Comparison of ENCODE assay signal across 10 cellular contexts in the genomic region with DNA sequence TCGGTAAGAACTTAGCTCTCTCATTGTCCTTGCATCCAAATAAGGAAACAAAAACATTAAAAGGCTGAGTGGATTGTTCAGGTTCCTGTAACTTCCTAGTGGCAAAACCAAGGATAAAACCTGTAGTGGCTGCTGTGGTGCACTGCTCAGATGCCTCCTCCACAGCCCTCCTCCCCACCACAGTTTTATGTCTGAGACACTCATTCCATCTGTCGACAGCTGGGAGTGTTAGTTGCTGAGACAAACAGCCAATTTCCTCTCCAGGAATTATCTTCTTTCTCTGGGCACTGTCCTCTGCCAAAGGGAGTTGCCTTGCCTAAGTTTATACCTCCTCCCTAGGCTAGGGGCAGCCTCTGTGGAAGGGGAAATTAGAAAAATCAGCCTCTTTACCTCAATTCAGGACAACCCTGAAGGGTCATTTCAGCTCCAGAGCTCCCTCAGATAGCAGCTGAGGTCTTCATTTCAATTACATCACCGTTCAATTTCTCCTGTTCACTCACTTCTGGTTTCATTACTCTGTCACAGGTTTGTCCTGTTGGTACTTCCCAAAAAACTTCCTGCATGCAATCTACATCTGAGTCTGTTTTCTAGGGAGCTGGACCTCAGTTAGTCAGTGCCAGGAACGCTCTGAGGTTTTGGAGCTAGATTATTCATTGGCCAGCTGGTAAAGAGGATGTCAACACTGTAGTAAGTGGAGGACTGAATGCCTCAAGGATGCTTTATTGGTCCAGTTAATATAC.
DNase-seq lines count a peak whose midpoint lies in the region; ATAC-seq and TF ChIP-seq lines count a peak whose summit lies in the region.
"Had no signal": no experiment of that assay in that cellular context is flagged by ENCODE, and none has a peak within 500 bp of the region (broad histone marks: within the 10 kb centered on the region; RNA-seq: fewer than 3 reads in every experiment).

No MANE protein-coding gene starts in this region.

- peak overlapping the region; percentile 38; the same call in 1 of the 2 replicates for H2AFZ ChIP-seq in GM23338

- no peaks in the 10 kb centered on the region for H3K4me1 Mint-ChIP-seq in GM23338

- 41 to 43% (median 42%) methylated on average over 4 of the region's 4 CpGs for WGBS in adrenal gland, 4 donors

- no peaks in the 10 kb centered on the region for H3K79me2 ChIP-seq in GM23338 (replicated peaks; ENCODE audit: insufficient read depth)

- no peak overlapping the region for H3K27ac Mint-ChIP-seq in GM23338

- H3K4me3 ChIP-seq in GM23338 = no peak overlapping the region
- H3K4me3 ChIP-seq in fibroblast of the aortic adventitia (ENCODE audit: low read depth, low read length) = no peak overlapping the region
- H3K4me3 ChIP-seq in adrenal gland = no peak overlapping the region

- intact Hi-C loops in posterior cingulate gyrus (cut with DNase I) = no loop called here
- intact Hi-C loops in adrenal gland (cut with DNase I) = no loop called here

- H3K27me3 ChIP-seq in GM23338 (ENCODE audit: insufficient read depth) (no peaks in the 10 kb centered on the region), adrenal gland (no peaks in the 10 kb centered on the region)

- no peaks in the 10 kb centered on the region for H3K27me3 Mint-ChIP-seq in GM23338 (ENCODE audit: insufficient read depth, low read depth, poor library complexity)

- TF ChIP-seq CTCF in GM23338 (conservative IDR thresholded peaks at IDR 0.05; ENCODE audit: low read depth in 2 of 2) = no peak
- TF ChIP-seq CTCF in fibroblast of the aortic adventitia (IDR thresholded peaks at IDR 0.05; ENCODE audit: insufficient read depth, low read length) = no peak
- TF ChIP-seq CTCF in adrenal gland (IDR thresholded peaks at IDR 0.05) = no peak

- H3K9me3 ChIP-seq in adrenal gland (replicated peaks in 1 of 3) = no peaks in the 10 kb centered on the region

- H3K4me3 Mint-ChIP-seq in GM23338 = no peak overlapping the region

- H3K36me3 ChIP-seq in GM23338 (ENCODE audit: insufficient read depth) (no peaks in the 10 kb centered on the region), adrenal gland (replicated peaks in 1 of 2) (no peaks in the 10 kb centered on the region)

- H3K9me2 ChIP-seq in GM23338 (ENCODE audit: insufficient read depth) = no peaks in the 10 kb centered on the region

- H3K4me1 ChIP-seq in GM23338 (ENCODE audit: insufficient read depth) (no peaks in the 10 kb centered on the region), adrenal gland (replicated peaks in 1 of 2) (no peaks in the 10 kb centered on the region)

- no peak for TF ChIP-seq POLR2A in adrenal gland (IDR thresholded peaks at IDR 0.05)

- H3K9me3 Mint-ChIP-seq in GM23338 = peaks cover 29% of the 10 kb centered on the region

- DNase-seq in GM23338 (ENCODE audit: low spot score) = peak; percentile 2
- DNase-seq in NCI-H524 (lab: John Stamatoyannopoulos, UW) = peak; percentile 87 to 91
- DNase-seq in fibroblast of the aortic adventitia (ENCODE audit: low read depth) = peak; percentile 59
- peak in 7 of 10 donors; percentile 12 to 83 (median 39) for DNase-seq in posterior cingulate gyrus
- DNase-seq in GF-D8 (lab: John Stamatoyannopoulos, UW) = no peak
- DNase-seq in stimulated activated CD4-positive, alpha-beta T cell treated with anti-CD3 and anti-CD28 coated beads, Interleukin-4, amount 100 ng/mL, for 24 hours = no peak
- DNase-seq in SW480 (ENCODE audit: low spot score) = no peak
- DNase-seq in adrenal gland = no peak
- DNase-seq: activated CD4-positive, alpha-beta T cell treated with anti-CD3 and anti-CD28 coated beads for 48 hours; NCI-H2081 treated with DMSO at 0.1 percent for 48 hours had no signal

- ATAC-seq in GM23338 = no peak

- no peaks in the 10 kb centered on the region for H3F3A ChIP-seq in GM23338 (replicated peaks; ENCODE audit: low read depth)

- peaks cover 18% of the 10 kb centered on the region for H3K36me3 Mint-ChIP-seq in GM23338 (ENCODE audit: low read depth)

- H3K4me2 ChIP-seq in GM23338 = no peak overlapping the region

- H3K27ac ChIP-seq in GM23338 (ENCODE audit: low read depth) (no peak overlapping the region), adrenal gland (no peak overlapping the region)

- H4K20me1 ChIP-seq in GM23338 (replicated peaks; ENCODE audit: insufficient read depth) = no peaks in the 10 kb centered on the region

TF ChIP-seq in GM23338, 12 proteins besides CTCF, POLR2A, EP300 and RAD21 (continues in another document):
- no peak for TF ChIP-seq EZH2phosphoT487 (IDR thresholded peaks at IDR 0.05; ENCODE audit: unreplicated experiment)
- TF ChIP-seq, protein P1, sequence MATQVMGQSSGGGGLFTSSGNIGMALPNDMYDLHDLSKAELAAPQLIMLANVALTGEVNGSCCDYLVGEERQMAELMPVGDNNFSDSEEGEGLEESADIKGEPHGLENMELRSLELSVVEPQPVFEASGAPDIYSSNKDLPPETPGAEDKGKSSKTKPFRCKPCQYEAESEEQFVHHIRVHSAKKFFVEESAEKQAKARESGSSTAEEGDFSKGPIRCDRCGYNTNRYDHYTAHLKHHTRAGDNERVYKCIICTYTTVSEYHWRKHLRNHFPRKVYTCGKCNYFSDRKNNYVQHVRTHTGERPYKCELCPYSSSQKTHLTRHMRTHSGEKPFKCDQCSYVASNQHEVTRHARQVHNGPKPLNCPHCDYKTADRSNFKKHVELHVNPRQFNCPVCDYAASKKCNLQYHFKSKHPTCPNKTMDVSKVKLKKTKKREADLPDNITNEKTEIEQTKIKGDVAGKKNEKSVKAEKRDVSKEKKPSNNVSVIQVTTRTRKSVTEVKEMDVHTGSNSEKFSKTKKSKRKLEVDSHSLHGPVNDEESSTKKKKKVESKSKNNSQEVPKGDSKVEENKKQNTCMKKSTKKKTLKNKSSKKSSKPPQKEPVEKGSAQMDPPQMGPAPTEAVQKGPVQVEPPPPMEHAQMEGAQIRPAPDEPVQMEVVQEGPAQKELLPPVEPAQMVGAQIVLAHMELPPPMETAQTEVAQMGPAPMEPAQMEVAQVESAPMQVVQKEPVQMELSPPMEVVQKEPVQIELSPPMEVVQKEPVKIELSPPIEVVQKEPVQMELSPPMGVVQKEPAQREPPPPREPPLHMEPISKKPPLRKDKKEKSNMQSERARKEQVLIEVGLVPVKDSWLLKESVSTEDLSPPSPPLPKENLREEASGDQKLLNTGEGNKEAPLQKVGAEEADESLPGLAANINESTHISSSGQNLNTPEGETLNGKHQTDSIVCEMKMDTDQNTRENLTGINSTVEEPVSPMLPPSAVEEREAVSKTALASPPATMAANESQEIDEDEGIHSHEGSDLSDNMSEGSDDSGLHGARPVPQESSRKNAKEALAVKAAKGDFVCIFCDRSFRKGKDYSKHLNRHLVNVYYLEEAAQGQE (IDR thresholded peaks at IDR 0.05; ENCODE audit: unreplicated experiment) = no peak
- no peak for TF ChIP-seq POLR2AphosphoS5 (IDR thresholded peaks at IDR 0.05; ENCODE audit: low read depth)
- TF ChIP-seq ZNF114 (CRISPR knock-in tag; IDR thresholded peaks at IDR 0.05) = no peak
- no peak for TF ChIP-seq CREB1 (CRISPR knock-in tag; IDR thresholded peaks at IDR 0.05; ENCODE audit: low read depth)
- TF ChIP-seq NANOG (IDR thresholded peaks at IDR 0.05; ENCODE audit: borderline replicate concordance) = no peak
- TF ChIP-seq ZNF331 (CRISPR knock-in tag; IDR thresholded peaks at IDR 0.05; ENCODE audit: low read depth) = no peak

Comparison
In these comparisons a context has a peak if more than half of its experiments do, and no peak if none do; other contexts are left out.
1. DNase-seq: peak in GM23338 (single experiment), NCI-H524 (2 of 2), fibroblast of the aortic adventitia (single experiment) and posterior cingulate gyrus (7 of 10); none in GF-D8 (single experiment), stimulated activated CD4-positive, alpha-beta T cell treated with anti-CD3 and anti-CD28 coated beads, Interleukin-4, amount 100 ng/mL, for 24 hours (single experiment), SW480 (single experiment) and adrenal gland (0 of 7).